ENCODE assay signal across 3 cellular contexts in genomic region chr1:73273886-73274285, GRCh38.
A peak's percentile ranks its signal among the peaks of the same experiment; 100 is the strongest.
TF ChIP-seq lines count a peak whose summit lies in the region.

No MANE protein-coding gene starts in this region.

TF ChIP-seq in HepG2, 621 proteins besides CTCF, POLR2A, EP300 and RAD21 (continued from another document):
- TF ChIP-seq MAFF (IDR thresholded peaks at IDR 0.05; ENCODE audit: low read depth, low read length): peak; percentile 60
- no peak for TF ChIP-seq ZGPAT (CRISPR knock-in tag; IDR thresholded peaks at IDR 0.05)
- TF ChIP-seq MAFK (conservative IDR thresholded peaks at IDR 0.05 in 1 of 2, IDR thresholded peaks at IDR 0.05 in 1 of 2; ENCODE audit: low read length in 2 of 2): peak; percentile 44 to 81; a peak in 3 of 4 replicates
- no peak for TF ChIP-seq HHEX (CRISPR knock-in tag; IDR thresholded peaks at IDR 0.05)
TF ChIP-seq in HepG2: peak in this region for 2.

TF ChIP-seq in A549, 52 proteins besides CTCF, POLR2A, EP300 and RAD21 (continued from another document):
- no peak for TF ChIP-seq RNF2 (IDR thresholded peaks at IDR 0.05; ENCODE audit: borderline replicate concordance, low read depth)

TF ChIP-seq in IMR-90, 13 proteins besides CTCF, POLR2A, EP300 and RAD21:
- TF ChIP-seq RFX5 (IDR thresholded peaks at IDR 0.05; ENCODE audit: low read depth, low read length) (no peak), MAFK (IDR thresholded peaks at IDR 0.05; ENCODE audit: low read depth, low read length) (peak; percentile 56; the same call in 1 of the 2 replicates)
